ENCODE assay signal across 1 cellular context in genomic region chr16:85334718-85335583, GRCh38.
TF ChIP-seq lines count a peak whose summit lies in the region.

No MANE protein-coding gene starts in this region.

TF ChIP-seq in HepG2, 621 proteins besides CTCF, POLR2A, EP300 and RAD21 (continued from another document and continues in another):
- no peak for TF ChIP-seq ZNF800 (CRISPR knock-in tag; IDR thresholded peaks at IDR 0.05)
- TF ChIP-seq PATZ1 (CRISPR knock-in tag; IDR thresholded peaks at IDR 0.05) = no peak
- no peak for TF ChIP-seq ARID4A (CRISPR knock-in tag; IDR thresholded peaks at IDR 0.05; ENCODE audit: borderline replicate concordance)
- TF ChIP-seq ZSCAN9 (CRISPR knock-in tag; IDR thresholded peaks at IDR 0.05; ENCODE audit: borderline replicate concordance) = no peak
- no peak for TF ChIP-seq TOPORS (CRISPR knock-in tag; IDR thresholded peaks at IDR 0.05)
- no peak for TF ChIP-seq PHF21A (CRISPR knock-in tag; IDR thresholded peaks at IDR 0.05)
- no peak for TF ChIP-seq SSRP1 (CRISPR knock-in tag; IDR thresholded peaks at IDR 0.05)
- TF ChIP-seq HIVEP1 (CRISPR knock-in tag; IDR thresholded peaks at IDR 0.05) = no peak; the same call in 1 of the 2 replicates
- TF ChIP-seq PAF1 (CRISPR knock-in tag; IDR thresholded peaks at IDR 0.05) = no peak
- no peak for TF ChIP-seq PTBP1 (IDR thresholded peaks at IDR 0.05; ENCODE audit: low read depth, low read length, poor library complexity, severe bottlenecking)
- no peak for TF ChIP-seq RCOR2 (CRISPR knock-in tag; IDR thresholded peaks at IDR 0.05)
- no peak for TF ChIP-seq SIX1 (CRISPR knock-in tag; IDR thresholded peaks at IDR 0.05; ENCODE audit: borderline replicate concordance)
- TF ChIP-seq ATF6 (CRISPR knock-in tag; conservative IDR thresholded peaks at IDR 0.05) = no peak
- TF ChIP-seq ZBTB39 (CRISPR knock-in tag; IDR thresholded peaks at IDR 0.05) = 0 out of 2 replicates have a peak, but pooled peaks have one; percentile 24
- TF ChIP-seq TEAD3 (CRISPR knock-in tag; optimal IDR thresholded peaks at IDR 0.05; ENCODE audit: borderline replicate concordance) = peak; percentile 19
- TF ChIP-seq ZBTB40 (IDR thresholded peaks at IDR 0.05) = no peak
- TF ChIP-seq ZBTB40 (CRISPR knock-in tag; IDR thresholded peaks at IDR 0.05) = no peak
- TF ChIP-seq AHDC1 (CRISPR knock-in tag; IDR thresholded peaks at IDR 0.05; ENCODE audit: borderline replicate concordance) = no peak
- peak; percentile 42; the same call in 1 of the 2 replicates for TF ChIP-seq TBX2 (CRISPR knock-in tag; IDR thresholded peaks at IDR 0.05; ENCODE audit: borderline replicate concordance)
